Comparison of ENCODE assay signal across 15 cellular contexts in genomic region chr18:79520473-79521390, GRCh38.
DNase-seq lines count a peak whose midpoint lies in the region; ATAC-seq and TF ChIP-seq lines count a peak whose summit lies in the region.
"Had no signal": no experiment of that assay in that cellular context is flagged by ENCODE, and none has a peak within 500 bp of the region (broad histone marks: within the 10 kb centered on the region; RNA-seq: fewer than 3 reads in every experiment).

No MANE protein-coding gene starts in this region.

- no peaks in the 10 kb centered on the region; the same call in 1 of the 2 replicates for H3K4me1 ChIP-seq in IMR-90 (ENCODE audit: control insufficient read depth, insufficient read depth, low read length)

- H3K4me2 ChIP-seq in IMR-90 (ENCODE audit: low read depth, low read length): peak overlapping the region; percentile 70

- POLR2A ChIA-PET in IMR-90 (lab: Charles Lee; ENCODE audit: unreplicated experiment): no interaction called here

- no peak overlapping the region for H3K23ac ChIP-seq in IMR-90 (ENCODE audit: low read depth, low read length)

- no peak overlapping the region for H4K8ac ChIP-seq in IMR-90 (ENCODE audit: low read depth in 2 of 2, low read length in 2 of 2)

- H2BK5ac ChIP-seq in IMR-90 (ENCODE audit: low read depth, low read length, poor library complexity, severe bottlenecking): no peak overlapping the region

- no peak overlapping the region for H2BK20ac ChIP-seq in IMR-90 (ENCODE audit: low read depth, low read length)

- H2BK15ac ChIP-seq in IMR-90 (ENCODE audit: low read depth, low read length): no peak overlapping the region

- no peak for DNase-seq in T-helper 1 cell
- no peak for DNase-seq in IMR-90
- DNase-seq in activated naive CD8-positive, alpha-beta T cell treated with anti-CD3 and anti-CD28 coated beads for 36 hours: no peak
- DNase-seq in nephron progenitor cell: no peak
- DNase-seq in cerebellum (ENCODE audit: low spot score): no peak
- DNase-seq: activated gamma-delta T cell treated with Interleukin-2 at 50 U/mL for 16 hours, NCI-H187 treated with DMSO at 0.1 percent for 48 hours, NCI-H82 had no signal

- no peak overlapping the region for H3K4me3 ChIP-seq in IMR-90 (ENCODE audit: insufficient read depth, low read depth, low read length)
- H3K4me3 ChIP-seq: left lung, suprapubic skin had no signal

- no peaks in the 10 kb centered on the region for H4K20me1 ChIP-seq in IMR-90 (ENCODE audit: insufficient read depth, low read length)

- no TSS peak for BruUV-seq in IMR-90 (replicated peaks; lab: Mats Ljungman, UMichigan)

- no peak overlapping the region for H3K27ac ChIP-seq in IMR-90 (ENCODE audit: insufficient read depth, low read length)
- H3K27ac ChIP-seq: 22Rv1, left lung, neutrophil, suprapubic skin had no signal

- no peak for TF ChIP-seq POLR2A in IMR-90 (IDR thresholded peaks at IDR 0.05; ENCODE audit: low read depth, low read length)

- H2AK9ac ChIP-seq in IMR-90 (replicated peaks; ENCODE audit: low read depth, low read length, poor library complexity): no peak overlapping the region

- H2AK5ac ChIP-seq in IMR-90 (ENCODE audit: low read depth, low read length): no peak overlapping the region; the same call in 1 of the 2 replicates

- no peak overlapping the region for H3K9ac ChIP-seq in IMR-90 (ENCODE audit: low read depth, low read length)

- no peak overlapping the region for H3K4ac ChIP-seq in IMR-90 (ENCODE audit: low read depth, low read length)

- no peaks in the 10 kb centered on the region for H3K9me3 ChIP-seq in IMR-90 (ENCODE audit: control insufficient read depth, insufficient read depth, low read length)
- H3K9me3 ChIP-seq: left lung, neutrophil, suprapubic skin had no signal

- H3K79me1 ChIP-seq in IMR-90 (ENCODE audit: low read depth in 1 of 2, low read length in 2 of 2): no peaks in the 10 kb centered on the region

- H3K36me3 Mint-ChIP-seq in T-helper 1 cell treated with Interleukin-12 subunit alpha and Interleukin-12 subunit beta and Interleukin-4 antibody, amounts not matched to agents 30 μg/mL and 1 μg/mL, for 36 hours (ENCODE audit: low read depth): peaks cover 12% of the 10 kb centered on the region
- peaks cover 39% of the 10 kb centered on the region for H3K36me3 Mint-ChIP-seq in activated naive CD8-positive, alpha-beta T cell treated with anti-CD3 and anti-CD28 coated beads for 36 hours
- no peaks in the 10 kb centered on the region for H3K36me3 Mint-ChIP-seq in nephron progenitor cell (ENCODE audit: low read depth)

- dilution Hi-C loops in IMR-90 (cut with HindIII; ENCODE audit: low sequenced_read_pairs, unreplicated experiment): no loop called here

- intact Hi-C loops in IMR-90 (cut with micrococcal nuclease): no loop called here

- no peak for TF ChIP-seq CTCF in IMR-90 (conservative IDR thresholded peaks at IDR 0.05; ENCODE audit: low read depth, low read length)
- no peak for TF ChIP-seq CTCF in nephron progenitor cell (IDR thresholded peaks at IDR 0.05)

- no peak for ATAC-seq in IMR-90 (ENCODE audit: low read depth)
- no peak for ATAC-seq in HG03439 (IDR thresholded peaks at IDR 0.05; ENCODE audit: unreplicated experiment)
- no peak for ATAC-seq in GM19023 (IDR thresholded peaks at IDR 0.05; ENCODE audit: unreplicated experiment)
- ATAC-seq: left lung had no signal

- WGBS in IMR-90 (ENCODE audit: extremely low coverage in 2 of 2, insufficient read length in 1 of 2), 2 experiments: no CpG with 5 or more reads among the region's 9 CpGs

- H4K5ac ChIP-seq in IMR-90 (ENCODE audit: low read depth, low read length): no peak overlapping the region

- in situ Hi-C loops in IMR-90 (cut with MboI; ENCODE audit: low sequenced_read_pairs): no loop called here

- H3K14ac ChIP-seq in IMR-90 (replicated peaks; ENCODE audit: low read depth, low read length): no peak overlapping the region

- H3K9me3 Mint-ChIP-seq in T-helper 1 cell treated with Interleukin-12 subunit alpha and Interleukin-12 subunit beta and Interleukin-4 antibody, amounts not matched to agents 30 μg/mL and 1 μg/mL, for 36 hours: no peaks in the 10 kb centered on the region
- H3K9me3 Mint-ChIP-seq in activated naive CD8-positive, alpha-beta T cell treated with anti-CD3 and anti-CD28 coated beads for 36 hours: no peaks in the 10 kb centered on the region
- H3K9me3 Mint-ChIP-seq in nephron progenitor cell: no peaks in the 10 kb centered on the region

- peaks cover 63% of the 10 kb centered on the region for H3K4me1 Mint-ChIP-seq in T-helper 1 cell treated with Interleukin-12 subunit alpha and Interleukin-12 subunit beta and Interleukin-4 antibody, amounts not matched to agents 30 μg/mL and 1 μg/mL, for 36 hours (ENCODE audit: low read depth)
- H3K4me1 Mint-ChIP-seq in activated naive CD8-positive, alpha-beta T cell treated with anti-CD3 and anti-CD28 coated beads for 36 hours: peaks cover 80% of the 10 kb centered on the region
- peaks cover 40% of the 10 kb centered on the region for H3K4me1 Mint-ChIP-seq in nephron progenitor cell

- no peak overlapping the region for H4K91ac ChIP-seq in IMR-90 (ENCODE audit: insufficient read depth, low read depth, low read length)

- CTCF ChIA-PET in IMR-90 (lab: Yijun Ruan, JAX): interaction anchor here (0.6 to 0.9 kb wide), 2 partner anchors 8 to 142 kb away, joined by 3 read pairs; no protein-coding TSS in a partner anchor

- no peaks in the 10 kb centered on the region for H3K27me3 Mint-ChIP-seq in T-helper 1 cell treated with Interleukin-12 subunit alpha and Interleukin-12 subunit beta and Interleukin-4 antibody, amounts not matched to agents 30 μg/mL and 1 μg/mL, for 36 hours (ENCODE audit: low read depth)
- H3K27me3 Mint-ChIP-seq in activated naive CD8-positive, alpha-beta T cell treated with anti-CD3 and anti-CD28 coated beads for 36 hours: no peaks in the 10 kb centered on the region
- H3K27me3 Mint-ChIP-seq in nephron progenitor cell (ENCODE audit: low read depth, poor library complexity): peaks cover 9% of the 10 kb centered on the region

- H3K9me1 ChIP-seq in IMR-90 (ENCODE audit: insufficient read depth, low read length): no peaks in the 10 kb centered on the region

- no peak overlapping the region for H3K56ac ChIP-seq in IMR-90 (ENCODE audit: extremely low read depth, insufficient read depth, low read length)

- no peak overlapping the region for H2BK120ac ChIP-seq in IMR-90 (ENCODE audit: low read depth, low read length)

- TF ChIP-seq RAD21 in IMR-90 (IDR thresholded peaks at IDR 0.05; ENCODE audit: low read length): no peak

- no peak overlapping the region for H3K18ac ChIP-seq in IMR-90 (ENCODE audit: low read depth, low read length)

- peaks cover 7% of the 10 kb centered on the region for H3K27me3 ChIP-seq in IMR-90 (ENCODE audit: control insufficient read depth, insufficient read depth, low read length)
- H3K27me3 ChIP-seq: suprapubic skin had no signal

- peak overlapping the region; percentile 40 for H3K4me3 Mint-ChIP-seq in T-helper 1 cell treated with Interleukin-12 subunit alpha and Interleukin-12 subunit beta and Interleukin-4 antibody, amounts not matched to agents 30 μg/mL and 1 μg/mL, for 36 hours
- peak overlapping the region; percentile 82 for H3K4me3 Mint-ChIP-seq in activated naive CD8-positive, alpha-beta T cell treated with anti-CD3 and anti-CD28 coated beads for 36 hours
- peak overlapping the region; percentile 40 for H3K4me3 Mint-ChIP-seq in nephron progenitor cell

- H2AFZ ChIP-seq in IMR-90 (replicated peaks; ENCODE audit: low read length, poor library complexity): peak overlapping the region; percentile 69

- peak overlapping the region; percentile 80 for H3K27ac Mint-ChIP-seq in T-helper 1 cell treated with Interleukin-12 subunit alpha and Interleukin-12 subunit beta and Interleukin-4 antibody, amounts not matched to agents 30 μg/mL and 1 μg/mL, for 36 hours
- H3K27ac Mint-ChIP-seq in activated naive CD8-positive, alpha-beta T cell treated with anti-CD3 and anti-CD28 coated beads for 36 hours: peak overlapping the region; percentile 97
- no peak overlapping the region for H3K27ac Mint-ChIP-seq in nephron progenitor cell

- no peaks in the 10 kb centered on the region for H3K36me3 ChIP-seq in IMR-90 (ENCODE audit: control insufficient read depth, insufficient read depth, low read length)
- H3K36me3 ChIP-seq: left lung, neutrophil, suprapubic skin had no signal

TF ChIP-seq in IMR-90, 13 proteins besides CTCF, POLR2A, EP300 and RAD21:
- TF ChIP-seq ELK1 (IDR thresholded peaks at IDR 0.05; ENCODE audit: borderline replicate concordance, low read depth, low read length): no peak
- no peak for TF ChIP-seq CEBPB (IDR thresholded peaks at IDR 0.05; ENCODE audit: low read depth, low read length)
- TF ChIP-seq FOS (IDR thresholded peaks at IDR 0.05; ENCODE audit: low read depth, low read length): no peak
- TF ChIP-seq SMC3 (IDR thresholded peaks at IDR 0.05; ENCODE audit: low read depth, low read length): no peak
- TF ChIP-seq RCOR1 (IDR thresholded peaks at IDR 0.05; ENCODE audit: insufficient replicate concordance, low read length): no peak
- TF ChIP-seq CHD1 (IDR thresholded peaks at IDR 0.05; ENCODE audit: low read depth, low read length): no peak
- no peak for TF ChIP-seq MXI1 (IDR thresholded peaks at IDR 0.05; ENCODE audit: borderline replicate concordance, low read depth, low read length)
- no peak for TF ChIP-seq MAFK (IDR thresholded peaks at IDR 0.05; ENCODE audit: low read depth, low read length)
- no peak for TF ChIP-seq NFE2L2 (IDR thresholded peaks at IDR 0.05; ENCODE audit: low read depth, low read length)
- TF ChIP-seq BHLHE40 (IDR thresholded peaks at IDR 0.05; ENCODE audit: low read depth, low read length): no peak
- TF ChIP-seq RFX5 (IDR thresholded peaks at IDR 0.05; ENCODE audit: low read depth, low read length): no peak
- no peak for TF ChIP-seq MAZ (IDR thresholded peaks at IDR 0.05; ENCODE audit: borderline replicate concordance, low read depth, low read length)
- no peak for TF ChIP-seq USF2 (IDR thresholded peaks at IDR 0.05; ENCODE audit: low read depth, low read length)
